Comparison of ENCODE assay signal across 11 cellular contexts in the genomic region with DNA sequence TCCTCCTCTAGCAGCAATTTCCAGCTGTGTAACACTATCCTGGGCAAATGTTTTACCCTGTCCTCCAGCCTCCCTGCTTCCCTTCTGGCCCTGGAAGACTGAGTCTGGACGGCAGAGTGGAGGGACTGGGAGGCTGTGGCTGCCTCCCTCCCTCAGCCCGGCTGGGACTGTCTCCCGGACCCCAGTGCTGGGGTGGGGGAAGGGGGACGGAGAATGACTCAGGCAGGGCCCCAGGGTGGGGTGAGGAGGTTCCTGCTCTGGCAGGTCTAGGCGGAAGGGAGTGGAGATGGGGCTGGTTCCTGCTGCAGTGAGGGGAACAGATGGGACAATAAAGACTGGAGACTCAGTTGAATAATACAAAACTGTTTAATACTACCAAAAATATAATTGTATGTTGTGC. TPM values are rescaled to one million over a fixed set of nuclear protein-coding genes. Genes with fewer than 3 reads are reported as not detected.
A peak's percentile ranks its signal among the peaks of the same experiment; 100 is the strongest.
DNase-seq lines count a peak whose midpoint lies in the region; ATAC-seq, FAIRE-seq and TF ChIP-seq lines count a peak whose summit lies in the region.
"Had no signal": no experiment of that assay in that cellular context is flagged by ENCODE, and none has a peak within 500 bp of the region (broad histone marks: within the 10 kb centered on the region; RNA-seq: fewer than 3 reads in every experiment).

No MANE protein-coding gene starts in this region.

- H3K36me3 ChIP-seq in left ventricle myocardium inferior (peaks cover 33% of the 10 kb centered on the region), adipocyte (ENCODE audit: control insufficient read depth, insufficient read depth, low read length, severe bottlenecking) (peaks cover 18% of the 10 kb centered on the region), kidney (ENCODE audit: control insufficient read depth in 1 of 2, insufficient read depth in 2 of 2, low read length in 2 of 2) (peaks cover 19 to 29% of the 10 kb centered on the region in 2 donors), vagina (peaks cover 0 to 21% of the 10 kb centered on the region in 2 donors)

- H3K4me3 ChIP-seq in left ventricle myocardium inferior (peak overlapping the region; percentile 63), right cardiac atrium (ENCODE audit: low read length) (no peak overlapping the region), adipocyte (ENCODE audit: low read length) (peak overlapping the region; percentile 35), kidney (ENCODE audit: low read length in 2 of 2) (no peak overlapping the region), vagina (peak overlapping the region; percentile 15 to 52)

- no peak for FAIRE-seq in kidney (lab: Jason Lieb, UNC)

- H3K9me3 ChIP-seq in left ventricle myocardium inferior (replicated peaks) = no peaks in the 10 kb centered on the region
- no peaks in the 10 kb centered on the region for H3K9me3 ChIP-seq in right cardiac atrium (ENCODE audit: control insufficient read depth, low read length)
- H3K9me3 ChIP-seq in adipocyte (ENCODE audit: control insufficient read depth, low read length) = no peaks in the 10 kb centered on the region
- no peaks in the 10 kb centered on the region for H3K9me3 ChIP-seq in kidney (ENCODE audit: control insufficient read depth in 1 of 2, low read length in 2 of 2)
- H3K9me3 ChIP-seq in vagina = no peaks in the 10 kb centered on the region

- ATAC-seq in right cardiac atrium (no peak), GM18868 (IDR thresholded peaks at IDR 0.05; ENCODE audit: unreplicated experiment) (no peak)

- H3K27ac ChIP-seq in left ventricle myocardium inferior (replicated peaks) (peak overlapping the region; percentile 83), right cardiac atrium (ENCODE audit: low read length) (no peak overlapping the region), kidney (ENCODE audit: low read depth in 2 of 2, low read length in 2 of 2) (no peak overlapping the region), vagina (peak overlapping the region; percentile 97)

- no peak for DNase-seq in left ventricle myocardium inferior
- no peak for DNase-seq in right cardiac atrium
- DNase-seq in adipocyte (ENCODE audit: low read depth) = no peak
- DNase-seq in kidney = peak; percentile 59
- no peak for DNase-seq in vagina (ENCODE audit: extremely low spot score in 2 of 2)
- DNase-seq in NCI-H187 treated with DMSO at 0.1 percent for 48 hours (lab: John Stamatoyannopoulos, UW) = no peak
- DNase-seq in NCI-H2227 (lab: John Stamatoyannopoulos, UW; ENCODE audit: unreplicated experiment) = no peak
- DNase-seq: C1 segment of cervical spinal cord, NCI-H2029, SHP77 had no signal

- WGBS in right cardiac atrium = 51% methylated on average over 5 of the region's 5 CpGs

- intact Hi-C loops in left ventricle myocardium inferior (cut with micrococcal nuclease) = no loop called here
- intact Hi-C loops in right cardiac atrium (cut with DNase I) = loop anchor here in 2 of 4 donors (10.0 kb wide), 2 partner anchors 97 to 233 kb away; a partner anchor contains a TSS
- intact Hi-C loops in kidney (cut with DNase I) = no loop called here
- intact Hi-C loops in vagina (cut with DNase I) = no loop called here

- TF ChIP-seq CTCF in left ventricle myocardium inferior (IDR thresholded peaks at IDR 0.05; ENCODE audit: borderline replicate concordance) (no peak), kidney (IDR thresholded peaks at IDR 0.05; ENCODE audit: borderline replicate concordance, extremely low read depth, insufficient read depth) (no peak), vagina (IDR thresholded peaks at IDR 0.05) (no peak)

- H3K4me1 ChIP-seq in left ventricle myocardium inferior = peaks cover 58% of the 10 kb centered on the region
- peaks cover 4% of the 10 kb centered on the region for H3K4me1 ChIP-seq in right cardiac atrium (ENCODE audit: control insufficient read depth, insufficient read depth, low read length)
- peaks cover 54% of the 10 kb centered on the region for H3K4me1 ChIP-seq in adipocyte (ENCODE audit: control insufficient read depth, insufficient read depth, low read length)
- H3K4me1 ChIP-seq in kidney (ENCODE audit: control insufficient read depth in 1 of 2, insufficient read depth in 1 of 2, low read depth in 1 of 2, low read length in 2 of 2) = peaks cover 17 to 19% of the 10 kb centered on the region in 2 donors
- peaks cover 51% of the 10 kb centered on the region for H3K4me1 ChIP-seq in vagina

- H3K9ac ChIP-seq in adipocyte (ENCODE audit: low read length) (peak overlapping the region; percentile 73), kidney (ENCODE audit: low read length in 2 of 2) (peak overlapping the region in 1 of 2 donors; percentile 19)

- TF ChIP-seq POLR2A in vagina (IDR thresholded peaks at IDR 0.05) = no peak

- no peaks in the 10 kb centered on the region for H3K27me3 ChIP-seq in left ventricle myocardium inferior (ENCODE audit: low read depth)
- no peaks in the 10 kb centered on the region for H3K27me3 ChIP-seq in right cardiac atrium (ENCODE audit: control insufficient read depth, insufficient read depth)
- no peaks in the 10 kb centered on the region for H3K27me3 ChIP-seq in adipocyte (replicated peaks; ENCODE audit: control insufficient read depth, insufficient read depth, low read length)
- H3K27me3 ChIP-seq in vagina = no peaks in the 10 kb centered on the region

RNA-seq across cellular contexts. Expression of a gene that starts 2.1 kb away (rescaled TPM):
- total RNA-seq in left ventricle myocardium inferior (1.9 TPM), right cardiac atrium (1 to 10 TPM; 5.4 to 6.2 (median 5.9) TPM), kidney (0.88 TPM), vagina (44.4 TPM)
- polyA plus RNA-seq in right cardiac atrium (7.0 TPM), kidney (ENCODE audit: insufficient read depth, low read depth, low replicate concordance) (0.80 TPM)

RNA-seq across cellular contexts. Expression of a gene that starts 4.2 kb away (rescaled TPM):
- 24.9 TPM for total RNA-seq in left ventricle myocardium inferior
- total RNA-seq in right cardiac atrium = 10 to 100 TPM; 19.3 to 32.7 (median 29.4) TPM
- polyA plus RNA-seq in right cardiac atrium = 43.7 TPM
- 54.2 TPM for total RNA-seq in kidney
- 145 TPM for polyA plus RNA-seq in kidney (ENCODE audit: insufficient read depth, low read depth, low replicate concordance)
- 73.4 TPM for total RNA-seq in vagina

RNA-seq across cellular contexts. Expression of a gene that starts 8.4 kb away (rescaled TPM):
- total RNA-seq in left ventricle myocardium inferior (25.5 TPM), right cardiac atrium (10 to 100 TPM; 34.6 to 45.6 (median 44.1) TPM), kidney (92.6 TPM), vagina (40.0 TPM)
- polyA plus RNA-seq in right cardiac atrium (19.4 TPM), kidney (ENCODE audit: insufficient read depth, low read depth, low replicate concordance) (38.3 TPM)

RNA-seq across cellular contexts. Expression of a gene that starts 26.1 kb away (rescaled TPM):
- 29.5 TPM for total RNA-seq in left ventricle myocardium inferior
- total RNA-seq in right cardiac atrium = 10 to 100 TPM; 27.2 to 37.2 (median 34.2) TPM
- polyA plus RNA-seq in right cardiac atrium = 45.2 TPM
- total RNA-seq in kidney = 43.5 TPM
- polyA plus RNA-seq in kidney (ENCODE audit: insufficient read depth, low read depth, low replicate concordance) = 50.3 TPM
- 60.2 TPM for total RNA-seq in vagina

RNA-seq across cellular contexts. Expression of a gene that starts 26.9 kb away (rescaled TPM):
- total RNA-seq in left ventricle myocardium inferior = 111 TPM
- total RNA-seq in right cardiac atrium = 100 to 1,000 TPM in 1 of 4 donors, 10 to 100 TPM in 3; 78.9 to 109 (median 87.2) TPM
- polyA plus RNA-seq in right cardiac atrium = 79.3 TPM
- 29.3 TPM for total RNA-seq in kidney
- polyA plus RNA-seq in kidney (ENCODE audit: insufficient read depth, low read depth, low replicate concordance) = 59.2 TPM
- total RNA-seq in vagina = 36.1 TPM

Comparison
In these comparisons a context has a peak if more than half of its experiments do, and no peak if none do; other contexts are left out.
1. H3K27ac ChIP-seq: peak in left ventricle myocardium inferior (single experiment) and vagina (single experiment); none in right cardiac atrium (single experiment) and kidney (0 of 2).
2. H3K4me3 ChIP-seq: peak in left ventricle myocardium inferior (single experiment), adipocyte (single experiment) and vagina (2 of 2); none in right cardiac atrium (single experiment) and kidney (0 of 2).